ENCODE assay signal across 8 cellular contexts in the genomic region with DNA sequence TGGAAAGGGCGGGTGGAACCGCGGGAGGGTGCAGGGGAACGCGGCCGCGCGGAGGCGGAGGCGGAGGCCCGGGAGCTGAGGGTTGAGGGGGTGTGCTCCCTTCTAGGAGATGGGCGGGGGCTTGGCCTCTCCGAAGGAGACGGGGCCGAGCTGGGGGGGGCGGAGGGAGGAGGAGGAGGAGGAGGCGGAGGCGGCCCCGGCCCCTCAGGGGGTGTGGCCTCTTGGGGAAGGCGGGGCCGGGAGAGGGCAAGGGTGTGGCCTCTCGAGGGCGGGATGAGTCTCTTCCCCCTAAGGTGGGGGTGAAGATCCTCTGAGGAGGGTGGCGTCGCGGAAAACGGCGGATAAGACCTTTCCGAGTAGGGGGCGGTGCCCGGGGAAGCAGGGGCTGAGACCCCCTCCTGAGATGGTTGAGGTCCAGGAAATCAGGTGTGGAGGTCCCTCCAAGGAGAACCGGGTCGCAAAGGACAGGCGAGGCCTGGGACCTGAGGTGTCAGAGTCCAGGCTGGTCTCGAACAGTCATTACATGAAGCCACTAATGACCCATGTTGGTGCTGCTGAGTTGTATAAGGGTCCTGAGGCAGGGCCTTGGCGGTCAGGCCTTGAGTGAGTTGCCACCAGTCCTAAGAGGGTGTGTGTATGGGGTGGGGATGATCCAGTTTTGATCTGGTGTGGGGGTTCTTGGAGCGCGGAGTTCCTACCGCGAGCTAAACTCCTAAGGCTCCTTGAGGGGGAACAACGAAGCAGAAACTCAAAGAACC. TPM values are rescaled to one million over a fixed set of nuclear protein-coding genes. Genes with fewer than 3 reads are reported as not detected.
A peak's percentile ranks its signal among the peaks of the same experiment; 100 is the strongest.
DNase-seq lines count a peak whose midpoint lies in the region; ATAC-seq and TF ChIP-seq lines count a peak whose summit lies in the region.

No MANE protein-coding gene starts in this region.

- H3K9me3 Mint-ChIP-seq in Caco-2 (ENCODE audit: unreplicated experiment) = no peaks in the 10 kb centered on the region

- no peak overlapping the region for H2AFZ ChIP-seq in neuron (ENCODE audit: low read depth, low read length)

- H3K9ac ChIP-seq in HUES48 (ENCODE audit: low read depth, low read length) = peak overlapping the region; percentile 99

- H3K4me1 Mint-ChIP-seq in Caco-2 (ENCODE audit: low read depth, unreplicated experiment) = peaks cover 13% of the 10 kb centered on the region

- no peaks in the 10 kb centered on the region for H3K27me3 Mint-ChIP-seq in Caco-2 (ENCODE audit: insufficient read depth, unreplicated experiment)

- peaks cover 63% of the 10 kb centered on the region for H3K36me3 Mint-ChIP-seq in Caco-2 (ENCODE audit: insufficient read depth, unreplicated experiment)

- BruUV-seq in Caco-2 (replicated peaks; lab: Mats Ljungman, UMichigan) = no TSS peak

- ATAC-seq in GM21390 (IDR thresholded peaks at IDR 0.05; ENCODE audit: unreplicated experiment) = peak; percentile 45
- peak; percentile 65 for ATAC-seq in foreskin keratinocyte

- H3K4me1 ChIP-seq in Caco-2 = peaks cover 26% of the 10 kb centered on the region
- peaks cover 12% of the 10 kb centered on the region for H3K4me1 ChIP-seq in HUES48 (ENCODE audit: control insufficient read depth, insufficient read depth, low read length)
- no peaks in the 10 kb centered on the region for H3K4me1 ChIP-seq in foreskin keratinocyte
- peaks cover 17% of the 10 kb centered on the region for H3K4me1 ChIP-seq in neuron (ENCODE audit: insufficient read depth, low read length)

- peak overlapping the region; percentile 92 for H3K4me3 ChIP-seq in Caco-2 (ENCODE audit: low read depth, low read length)
- peak overlapping the region; percentile 98 for H3K4me3 ChIP-seq in HUES48 (ENCODE audit: low read depth, low read length)
- peak overlapping the region; percentile 61 for H3K4me3 ChIP-seq in neuron (ENCODE audit: low read length)

- DNase-seq in Caco-2 (peak; percentile 87 to 89), SIG-M5 treated with dmso at 0.1 percent for 504 hours (lab: John Stamatoyannopoulos, UW; ENCODE audit: unreplicated experiment) (peak; percentile 89), foreskin keratinocyte (peak; percentile 71 to 91), substantia nigra (lab: John Stamatoyannopoulos, UW) (peak in 47 of 49 donors; percentile 30 to 93 (median 70))
- peak; percentile 71 for DNase-seq in activated gamma-delta T cell treated with anti-CD3 and anti-CD28 coated beads, Interleukin-2, amount 50 U/mL, for 16 hours (ENCODE audit: low read depth)

- H3K4me3 Mint-ChIP-seq in Caco-2 (ENCODE audit: unreplicated experiment) = peak overlapping the region; percentile 94

- peak overlapping the region; percentile 98 for H3K27ac Mint-ChIP-seq in Caco-2 (ENCODE audit: unreplicated experiment)

- TF ChIP-seq CTCF in Caco-2 (IDR thresholded peaks at IDR 0.05; ENCODE audit: insufficient read depth in 1 of 2, low read depth in 1 of 2, low read length in 1 of 2, severe bottlenecking in 1 of 2, unreplicated experiment in 1 of 2) = no peak
- TF ChIP-seq CTCF in foreskin keratinocyte (conservative IDR thresholded peaks at IDR 0.05) = no peak

- POLR2A ChIA-PET in Caco-2 (lab: Charles Lee) = interaction anchor here (0.7 to 2.8 kb wide), 14 partner anchors 10 to 535 kb away, joined by 3 to 92 read pairs (median 10); a partner anchor contains a TSS

- CTCF ChIA-PET in Caco-2 (lab: Charles Lee) = interaction anchor here (0.9 to 2.0 kb wide), 8 partner anchors 9 to 795 kb away, joined by 3 to 54 read pairs (median 5); a partner anchor contains a TSS

- H3K27me3 ChIP-seq in Caco-2 (replicated peaks; ENCODE audit: control insufficient read depth, insufficient read depth, low read length) = no peaks in the 10 kb centered on the region
- H3K27me3 ChIP-seq in HUES48 (ENCODE audit: control insufficient read depth, insufficient read depth, low read length) = no peaks in the 10 kb centered on the region; the same call in 1 of the 2 replicates
- no peaks in the 10 kb centered on the region for H3K27me3 ChIP-seq in foreskin keratinocyte
- H3K27me3 ChIP-seq in neuron (ENCODE audit: insufficient read depth, low read length) = no peaks in the 10 kb centered on the region

- H3K36me3 ChIP-seq in Caco-2 (ENCODE audit: control insufficient read depth, insufficient read depth, low read length) = peaks cover 3% of the 10 kb centered on the region
- H3K36me3 ChIP-seq in HUES48 (ENCODE audit: control insufficient read depth, insufficient read depth, low read length) = peaks cover 25% of the 10 kb centered on the region
- H3K36me3 ChIP-seq in neuron (ENCODE audit: insufficient read depth, low read length) = peaks cover 19% of the 10 kb centered on the region

- peak overlapping the region; percentile 99 for H3K27ac ChIP-seq in HUES48 (ENCODE audit: low read depth, low read length)
- peak overlapping the region; percentile 80 for H3K27ac ChIP-seq in foreskin keratinocyte
- peak overlapping the region; percentile 80 for H3K27ac ChIP-seq in substantia nigra (ENCODE audit: low read depth, low read length, poor library complexity, severe bottlenecking)

- no peaks in the 10 kb centered on the region for H3K9me3 ChIP-seq in Caco-2
- H3K9me3 ChIP-seq in HUES48 (ENCODE audit: control insufficient read depth, insufficient read depth, low read length) = no peaks in the 10 kb centered on the region
- no peaks in the 10 kb centered on the region for H3K9me3 ChIP-seq in neuron (ENCODE audit: low read length)

- intact Hi-C loops in Caco-2 (cut with micrococcal nuclease; ENCODE audit: unreplicated experiment) = loop anchor here (2.0 kb wide), 1 partner anchor 19 kb away; no protein-coding TSS in a partner anchor

RNA-seq across cellular contexts. Expression of a gene that starts 0.8 kb away (rescaled TPM):
- 184 and 185 TPM in 2 replicates for total RNA-seq in Caco-2 (2022)
- total RNA-seq in foreskin keratinocyte = 92.6 and 94.8 TPM in 2 replicates
- polyA plus RNA-seq in foreskin keratinocyte = 75.2 and 79.6 TPM in 2 replicates

RNA-seq across cellular contexts. Expression of a gene that starts 10.4 kb away (rescaled TPM):
- total RNA-seq in Caco-2 (2022) = 21.4 and 21.5 TPM in 2 replicates
- total RNA-seq in foreskin keratinocyte = 32.3 and 33.1 TPM in 2 replicates
- 34.3 and 35.0 TPM in 2 replicates for polyA plus RNA-seq in foreskin keratinocyte

RNA-seq across cellular contexts. Expression of a gene that starts 14.0 kb away (rescaled TPM):
- 65.9 and 68.7 TPM in 2 replicates for total RNA-seq in Caco-2 (2022)
- 106 and 108 TPM in 2 replicates for total RNA-seq in foreskin keratinocyte
- 123 and 130 TPM in 2 replicates for polyA plus RNA-seq in foreskin keratinocyte

RNA-seq across cellular contexts. Expression of a gene that starts 17.9 kb away (rescaled TPM):
- total RNA-seq in Caco-2 (2022) (24.4 and 25.5 TPM in 2 replicates), foreskin keratinocyte (2.2 and 3.0 TPM in 2 replicates)
- 2.3 and 2.9 TPM in 2 replicates for polyA plus RNA-seq in foreskin keratinocyte

RNA-seq across cellular contexts. Expression of a gene that starts 21.2 kb away (rescaled TPM):
- total RNA-seq in Caco-2 (2022) (233 and 240 TPM in 2 replicates), foreskin keratinocyte (190 and 243 TPM in 2 replicates)
- 191 and 247 TPM in 2 replicates for polyA plus RNA-seq in foreskin keratinocyte

Comparison
In these comparisons a context has a peak if more than half of its experiments do, and no peak if none do; other contexts are left out.
1. Peak in every context shown above with its lines: DNase-seq, ATAC-seq, H3K4me3 ChIP-seq and H3K27ac ChIP-seq.